Comparison of ENCODE assay signal across 1 cellular context in genomic region chr20:32108814-32109391, GRCh38.
TF ChIP-seq lines count a peak whose summit lies in the region.

No MANE protein-coding gene starts in this region.

TF ChIP-seq in HepG2, 621 proteins besides CTCF, POLR2A, EP300 and RAD21 (continued from another document and continues in another):
- TF ChIP-seq, protein P1, sequence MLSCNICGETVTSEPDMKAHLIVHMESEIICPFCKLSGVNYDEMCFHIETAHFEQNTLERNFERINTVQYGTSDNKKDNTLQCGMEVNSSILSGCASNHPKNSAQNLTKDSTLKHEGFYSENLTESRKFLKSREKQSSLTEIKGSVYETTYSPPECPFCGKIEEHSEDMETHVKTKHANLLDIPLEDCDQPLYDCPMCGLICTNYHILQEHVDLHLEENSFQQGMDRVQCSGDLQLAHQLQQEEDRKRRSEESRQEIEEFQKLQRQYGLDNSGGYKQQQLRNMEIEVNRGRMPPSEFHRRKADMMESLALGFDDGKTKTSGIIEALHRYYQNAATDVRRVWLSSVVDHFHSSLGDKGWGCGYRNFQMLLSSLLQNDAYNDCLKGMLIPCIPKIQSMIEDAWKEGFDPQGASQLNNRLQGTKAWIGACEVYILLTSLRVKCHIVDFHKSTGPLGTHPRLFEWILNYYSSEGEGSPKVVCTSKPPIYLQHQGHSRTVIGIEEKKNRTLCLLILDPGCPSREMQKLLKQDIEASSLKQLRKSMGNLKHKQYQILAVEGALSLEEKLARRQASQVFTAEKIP (CRISPR knock-in tag; IDR thresholded peaks at IDR 0.05; ENCODE audit: borderline replicate concordance), result no peak
- TF ChIP-seq ZBTB37 (CRISPR knock-in tag; IDR thresholded peaks at IDR 0.05) (no peak), ZNF441 (CRISPR knock-in tag; IDR thresholded peaks at IDR 0.05; ENCODE audit: borderline replicate concordance) (no peak), SAFB2 (CRISPR knock-in tag; IDR thresholded peaks at IDR 0.05; ENCODE audit: borderline replicate concordance, low read depth) (no peak), ZNF362 (CRISPR knock-in tag; IDR thresholded peaks at IDR 0.05; ENCODE audit: borderline replicate concordance) (no peak), ZNF138 (CRISPR knock-in tag; IDR thresholded peaks at IDR 0.05; ENCODE audit: low read depth) (no peak), GMEB1 (CRISPR knock-in tag; IDR thresholded peaks at IDR 0.05; ENCODE audit: borderline replicate concordance) (no peak), SPEN (CRISPR knock-in tag; IDR thresholded peaks at IDR 0.05; ENCODE audit: low read depth) (no peak), DNMT3B (CRISPR knock-in tag; conservative IDR thresholded peaks at IDR 0.05) (no peak), ZNF24 (IDR thresholded peaks at IDR 0.05) (no peak), ZNF564 (CRISPR knock-in tag; IDR thresholded peaks at IDR 0.05) (no peak), ZNF430 (CRISPR knock-in tag; IDR thresholded peaks at IDR 0.05) (no peak), HNF4A (CRISPR knock-in tag; IDR thresholded peaks at IDR 0.05) (no peak), TEAD2 (CRISPR knock-in tag; IDR thresholded peaks at IDR 0.05) (no peak), ZNF33A (CRISPR knock-in tag; IDR thresholded peaks at IDR 0.05; ENCODE audit: borderline replicate concordance) (0 out of 2 replicates have a peak, but pooled peaks have one; percentile 49), ONECUT2 (CRISPR knock-in tag; IDR thresholded peaks at IDR 0.05) (no peak), ELF1 (CRISPR knock-in tag; IDR thresholded peaks at IDR 0.05) (no peak), ZBTB21 (CRISPR knock-in tag; IDR thresholded peaks at IDR 0.05) (no peak), MAFF (IDR thresholded peaks at IDR 0.05; ENCODE audit: low read depth, low read length) (no peak), ZFP36L1 (CRISPR knock-in tag; IDR thresholded peaks at IDR 0.05) (no peak), ZNF562 (CRISPR knock-in tag; IDR thresholded peaks at IDR 0.05; ENCODE audit: borderline replicate concordance) (no peak), MAFK (conservative IDR thresholded peaks at IDR 0.05 in 1 of 2, IDR thresholded peaks at IDR 0.05 in 1 of 2; ENCODE audit: low read length in 2 of 2) (no peak), ZNF780A (CRISPR knock-in tag; IDR thresholded peaks at IDR 0.05) (no peak), SRSF4 (IDR thresholded peaks at IDR 0.05; ENCODE audit: low read depth, low read length, poor library complexity, severe bottlenecking) (no peak), ZNF589 (CRISPR knock-in tag; conservative IDR thresholded peaks at IDR 0.05) (no peak), ZNF639 (CRISPR knock-in tag; conservative IDR thresholded peaks at IDR 0.05) (no peak), ZNF558 (CRISPR knock-in tag; IDR thresholded peaks at IDR 0.05; ENCODE audit: borderline replicate concordance) (no peak), SALL2 (CRISPR knock-in tag; IDR thresholded peaks at IDR 0.05) (no peak), ZNF775 (CRISPR knock-in tag; IDR thresholded peaks at IDR 0.05; ENCODE audit: borderline replicate concordance) (no peak), ZBTB8A (CRISPR knock-in tag; IDR thresholded peaks at IDR 0.05; ENCODE audit: borderline replicate concordance, low read depth) (no peak), EZH2 (conservative IDR thresholded peaks at IDR 0.05; ENCODE audit: low read depth, low read length) (peak; percentile 72; the same call in 1 of the 2 replicates), ZNF777 (CRISPR knock-in tag; IDR thresholded peaks at IDR 0.05) (no peak), ZEB1 (IDR thresholded peaks at IDR 0.05; ENCODE audit: insufficient replicate concordance, low read depth) (no peak), ATF7-NPFF (CRISPR knock-in tag; IDR thresholded peaks at IDR 0.05; ENCODE audit: low read depth) (0 out of 2 replicates have a peak, but pooled peaks have one; percentile 4), ZNF615 (CRISPR knock-in tag; IDR thresholded peaks at IDR 0.05; ENCODE audit: borderline replicate concordance) (0 out of 2 replicates have a peak, but pooled peaks have one; percentile 45), TBX3 (IDR thresholded peaks at IDR 0.05; ENCODE audit: borderline replicate concordance) (no peak), ZNF598 (CRISPR knock-in tag; IDR thresholded peaks at IDR 0.05; ENCODE audit: borderline replicate concordance) (no peak), MAX (IDR thresholded peaks at IDR 0.05) (no peak), ZNF501 (CRISPR knock-in tag; IDR thresholded peaks at IDR 0.05) (no peak), CC2D1A (CRISPR knock-in tag; IDR thresholded peaks at IDR 0.05) (0 out of 2 replicates have a peak, but pooled peaks have one; percentile 59)
- TF ChIP-seq, protein P2, sequence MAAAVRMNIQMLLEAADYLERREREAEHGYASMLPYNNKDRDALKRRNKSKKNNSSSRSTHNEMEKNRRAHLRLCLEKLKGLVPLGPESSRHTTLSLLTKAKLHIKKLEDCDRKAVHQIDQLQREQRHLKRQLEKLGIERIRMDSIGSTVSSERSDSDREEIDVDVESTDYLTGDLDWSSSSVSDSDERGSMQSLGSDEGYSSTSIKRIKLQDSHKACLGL (CRISPR knock-in tag; IDR thresholded peaks at IDR 0.05), result no peak
- TF ChIP-seq, protein P3, sequence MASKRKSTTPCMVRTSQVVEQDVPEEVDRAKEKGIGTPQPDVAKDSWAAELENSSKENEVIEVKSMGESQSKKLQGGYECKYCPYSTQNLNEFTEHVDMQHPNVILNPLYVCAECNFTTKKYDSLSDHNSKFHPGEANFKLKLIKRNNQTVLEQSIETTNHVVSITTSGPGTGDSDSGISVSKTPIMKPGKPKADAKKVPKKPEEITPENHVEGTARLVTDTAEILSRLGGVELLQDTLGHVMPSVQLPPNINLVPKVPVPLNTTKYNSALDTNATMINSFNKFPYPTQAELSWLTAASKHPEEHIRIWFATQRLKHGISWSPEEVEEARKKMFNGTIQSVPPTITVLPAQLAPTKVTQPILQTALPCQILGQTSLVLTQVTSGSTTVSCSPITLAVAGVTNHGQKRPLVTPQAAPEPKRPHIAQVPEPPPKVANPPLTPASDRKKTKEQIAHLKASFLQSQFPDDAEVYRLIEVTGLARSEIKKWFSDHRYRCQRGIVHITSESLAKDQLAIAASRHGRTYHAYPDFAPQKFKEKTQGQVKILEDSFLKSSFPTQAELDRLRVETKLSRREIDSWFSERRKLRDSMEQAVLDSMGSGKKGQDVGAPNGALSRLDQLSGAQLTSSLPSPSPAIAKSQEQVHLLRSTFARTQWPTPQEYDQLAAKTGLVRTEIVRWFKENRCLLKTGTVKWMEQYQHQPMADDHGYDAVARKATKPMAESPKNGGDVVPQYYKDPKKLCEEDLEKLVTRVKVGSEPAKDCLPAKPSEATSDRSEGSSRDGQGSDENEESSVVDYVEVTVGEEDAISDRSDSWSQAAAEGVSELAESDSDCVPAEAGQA (IDR thresholded peaks at IDR 0.05; ENCODE audit: low read depth), result no peak
- TF ChIP-seq, protein P3 (CRISPR knock-in tag; IDR thresholded peaks at IDR 0.05; ENCODE audit: borderline replicate concordance), result no peak
- TF ChIP-seq, protein P4, sequence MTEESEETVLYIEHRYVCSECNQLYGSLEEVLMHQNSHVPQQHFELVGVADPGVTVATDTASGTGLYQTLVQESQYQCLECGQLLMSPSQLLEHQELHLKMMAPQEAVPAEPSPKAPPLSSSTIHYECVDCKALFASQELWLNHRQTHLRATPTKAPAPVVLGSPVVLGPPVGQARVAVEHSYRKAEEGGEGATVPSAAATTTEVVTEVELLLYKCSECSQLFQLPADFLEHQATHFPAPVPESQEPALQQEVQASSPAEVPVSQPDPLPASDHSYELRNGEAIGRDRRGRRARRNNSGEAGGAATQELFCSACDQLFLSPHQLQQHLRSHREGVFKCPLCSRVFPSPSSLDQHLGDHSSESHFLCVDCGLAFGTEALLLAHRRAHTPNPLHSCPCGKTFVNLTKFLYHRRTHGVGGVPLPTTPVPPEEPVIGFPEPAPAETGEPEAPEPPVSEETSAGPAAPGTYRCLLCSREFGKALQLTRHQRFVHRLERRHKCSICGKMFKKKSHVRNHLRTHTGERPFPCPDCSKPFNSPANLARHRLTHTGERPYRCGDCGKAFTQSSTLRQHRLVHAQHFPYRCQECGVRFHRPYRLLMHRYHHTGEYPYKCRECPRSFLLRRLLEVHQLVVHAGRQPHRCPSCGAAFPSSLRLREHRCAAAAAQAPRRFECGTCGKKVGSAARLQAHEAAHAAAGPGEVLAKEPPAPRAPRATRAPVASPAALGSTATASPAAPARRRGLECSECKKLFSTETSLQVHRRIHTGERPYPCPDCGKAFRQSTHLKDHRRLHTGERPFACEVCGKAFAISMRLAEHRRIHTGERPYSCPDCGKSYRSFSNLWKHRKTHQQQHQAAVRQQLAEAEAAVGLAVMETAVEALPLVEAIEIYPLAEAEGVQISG (CRISPR knock-in tag; IDR thresholded peaks at IDR 0.05), result no peak
- TF ChIP-seq, protein P5, sequence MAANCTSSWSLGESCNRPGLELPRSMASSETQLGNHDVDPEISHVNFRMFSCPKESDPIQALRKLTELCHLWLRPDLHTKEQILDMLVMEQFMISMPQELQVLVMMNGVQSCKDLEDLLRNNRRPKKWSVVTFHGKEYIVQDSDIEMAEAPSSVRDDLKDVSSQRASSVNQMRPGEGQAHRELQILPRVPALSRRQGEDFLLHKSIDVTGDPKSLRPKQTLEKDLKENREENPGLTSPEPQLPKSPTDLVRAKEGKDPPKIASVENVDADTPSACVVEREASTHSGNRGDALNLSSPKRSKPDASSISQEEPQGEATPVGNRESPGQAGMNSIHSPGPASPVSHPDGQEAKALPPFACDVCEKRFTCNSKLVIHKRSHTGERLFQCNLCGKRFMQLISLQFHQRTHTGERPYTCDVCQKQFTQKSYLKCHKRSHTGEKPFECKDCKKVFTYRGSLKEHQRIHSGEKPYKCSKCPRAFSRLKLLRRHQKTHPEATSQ (CRISPR knock-in tag; IDR thresholded peaks at IDR 0.05; ENCODE audit: borderline replicate concordance), result peak; percentile 15; the same call in 1 of the 2 replicates
- TF ChIP-seq, protein P6, sequence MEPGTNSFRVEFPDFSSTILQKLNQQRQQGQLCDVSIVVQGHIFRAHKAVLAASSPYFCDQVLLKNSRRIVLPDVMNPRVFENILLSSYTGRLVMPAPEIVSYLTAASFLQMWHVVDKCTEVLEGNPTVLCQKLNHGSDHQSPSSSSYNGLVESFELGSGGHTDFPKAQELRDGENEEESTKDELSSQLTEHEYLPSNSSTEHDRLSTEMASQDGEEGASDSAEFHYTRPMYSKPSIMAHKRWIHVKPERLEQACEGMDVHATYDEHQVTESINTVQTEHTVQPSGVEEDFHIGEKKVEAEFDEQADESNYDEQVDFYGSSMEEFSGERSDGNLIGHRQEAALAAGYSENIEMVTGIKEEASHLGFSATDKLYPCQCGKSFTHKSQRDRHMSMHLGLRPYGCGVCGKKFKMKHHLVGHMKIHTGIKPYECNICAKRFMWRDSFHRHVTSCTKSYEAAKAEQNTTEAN (CRISPR knock-in tag; conservative IDR thresholded peaks at IDR 0.05), result no peak
